In genomic region chrX:45011597-45011996, GRCh38 we compare ENCODE assay signal across 24 cellular contexts.
DNase-seq lines count a peak whose midpoint lies in the region; ATAC-seq, FAIRE-seq and TF ChIP-seq lines count a peak whose summit lies in the region.
"Had no signal": no experiment of that assay in that cellular context is flagged by ENCODE, and none has a peak within 500 bp of the region (broad histone marks: within the 10 kb centered on the region; RNA-seq: fewer than 3 reads in every experiment).

No MANE protein-coding gene starts in this region.

- H3K27ac ChIP-seq in A549: peak overlapping the region; percentile 8 to 61; a peak in 3 of 6 replicates
- H3K27ac ChIP-seq in GM23248: peak overlapping the region; percentile 43
- peak overlapping the region; percentile 42 for H3K27ac ChIP-seq in astrocyte (ENCODE audit: low read depth, low read length)
- no peak overlapping the region for H3K27ac ChIP-seq in pancreas
- H3K27ac ChIP-seq: 22Rv1; BLaER1 treated with 17β-estradiol and CSF1 and Interleukin-3, amounts not matched to agents 10 nM and 100 nM; HL-60 had no signal

- ATAC-seq in A549: no peak
- ATAC-seq in pancreas: no peak
- no peak for ATAC-seq in HG02885 (IDR thresholded peaks at IDR 0.05; ENCODE audit: poor library complexity, unreplicated experiment)
- ATAC-seq in GM18907 (IDR thresholded peaks at IDR 0.05; ENCODE audit: unreplicated experiment): no peak
- ATAC-seq: CD8-positive, alpha-beta T cell had no signal

- in situ Hi-C loops in GM23248 (cut with MboI): no loop called here

- H3K27me3 Mint-ChIP-seq in astrocyte (ENCODE audit: low read depth, unreplicated experiment): no peaks in the 10 kb centered on the region
- H3K27me3 Mint-ChIP-seq: B cell had no signal

- no peak overlapping the region for H3K4me3 ChIP-seq in A549
- no peak overlapping the region for H3K4me3 ChIP-seq in GM23248
- no peak overlapping the region for H3K4me3 ChIP-seq in astrocyte (ENCODE audit: insufficient read depth, low read depth, low read length)
- no peak overlapping the region for H3K4me3 ChIP-seq in pancreas
- H3K4me3 ChIP-seq: BLaER1 treated with 17β-estradiol and CSF1 and Interleukin-3, amounts not matched to agents 10 nM and 100 nM; HAP-1 had no signal

- H3K9me3 ChIP-seq in A549: no peaks in the 10 kb centered on the region
- no peaks in the 10 kb centered on the region for H3K9me3 ChIP-seq in GM23248 (ENCODE audit: low read depth)
- no peaks in the 10 kb centered on the region for H3K9me3 ChIP-seq in astrocyte (ENCODE audit: insufficient read depth, low read depth, low read length)
- no peaks in the 10 kb centered on the region for H3K9me3 ChIP-seq in pancreas
- H3K9me3 ChIP-seq: HAP-1 had no signal

- no peaks in the 10 kb centered on the region for H3K27me3 ChIP-seq in GM23248 (replicated peaks; ENCODE audit: insufficient read depth)
- H3K27me3 ChIP-seq in astrocyte (ENCODE audit: insufficient read depth, low read length): no peaks in the 10 kb centered on the region
- H3K27me3 ChIP-seq in pancreas: no peaks in the 10 kb centered on the region
- H3K27me3 ChIP-seq: BLaER1 treated with 17β-estradiol and CSF1 and Interleukin-3, amounts not matched to agents 10 nM and 100 nM had no signal

- no peaks in the 10 kb centered on the region for H4K20me1 ChIP-seq in GM23248 (ENCODE audit: insufficient read depth)
- peaks cover 10% of the 10 kb centered on the region for H4K20me1 ChIP-seq in astrocyte (ENCODE audit: insufficient read depth, low read length)

- peaks cover under 1% of the 10 kb centered on the region for H3K9me3 Mint-ChIP-seq in astrocyte (ENCODE audit: unreplicated experiment)
- H3K9me3 Mint-ChIP-seq: CD8-positive, alpha-beta T cell; HFFc6 had no signal

- H3K4me2 ChIP-seq in A549 (peak overlapping the region; percentile 54), GM23248 (ENCODE audit: unreplicated experiment) (no peak overlapping the region), astrocyte (ENCODE audit: low read length) (no peak overlapping the region)
- H3K4me2 ChIP-seq: BLaER1 treated with 17β-estradiol and CSF1 and Interleukin-3, amounts not matched to agents 10 nM and 100 nM had no signal

- WGBS in A549 (ENCODE audit: missing lambda C conversion rate): 89% methylated on average over 1 of the region's 1 CpG
- WGBS in GM23248 (ENCODE audit: low coverage in 1 of 2, low lambda C conversion rate in 2 of 2, missing lambda C conversion rate in 2 of 2), 2 experiments: 90 to 100% methylated on average over 1 of the region's 1 CpG
- WGBS in pancreas, 2 donors: 96 to 100% methylated on average over 1 of the region's 1 CpG

- H3K79me2 ChIP-seq in GM23248 (ENCODE audit: insufficient read depth): peaks cover 87% of the 10 kb centered on the region
- H3K79me2 ChIP-seq in astrocyte (ENCODE audit: insufficient read depth, low read length): peaks cover 39% of the 10 kb centered on the region

- POLR2A ChIA-PET in A549 (lab: Yijun Ruan, JAX): no interaction called here

- DNase-seq in A549 (ENCODE audit: low read depth in 1 of 2, low spot score in 1 of 2): no peak
- DNase-seq in GM23248: no peak
- no peak for DNase-seq in astrocyte (ENCODE audit: low read depth)
- DNase-seq in pancreas: no peak
- DNase-seq in H4 (ENCODE audit: low spot score): no peak
- DNase-seq in HuH-7 (ENCODE audit: low spot score): no peak
- DNase-seq: CD8-positive, alpha-beta T cell; COR-L47; DMS 273 treated with DMSO at 0.1 percent for 48 hours; DMS53; DND-41; Karpas-422; KBM-7 had no signal

- no peak overlapping the region for H3K4me3 Mint-ChIP-seq in astrocyte (ENCODE audit: unreplicated experiment)
- H3K4me3 Mint-ChIP-seq: B cell; CD8-positive, alpha-beta T cell had no signal

- no peak for TF ChIP-seq POLR2A in A549 (IDR thresholded peaks at IDR 0.05; ENCODE audit: low read length)

- peaks cover 46% of the 10 kb centered on the region for H3K4me1 ChIP-seq in A549
- peaks cover 29% of the 10 kb centered on the region for H3K4me1 ChIP-seq in GM23248 (ENCODE audit: insufficient read depth)
- peaks cover 5% of the 10 kb centered on the region for H3K4me1 ChIP-seq in astrocyte (ENCODE audit: insufficient read depth, low read length)
- peaks cover 0 to 5% (median 4%) of the 10 kb centered on the region in 3 donors for H3K4me1 ChIP-seq in pancreas

- intact Hi-C loops in pancreas (cut with DNase I): no loop called here

- no peak overlapping the region for H3K27ac Mint-ChIP-seq in astrocyte (ENCODE audit: unreplicated experiment)
- H3K27ac Mint-ChIP-seq: B cell; CD8-positive, alpha-beta T cell had no signal

- H2AFZ ChIP-seq in GM23248 (no peak overlapping the region), astrocyte (ENCODE audit: low read depth, low read length) (no peak overlapping the region)

- no peaks in the 10 kb centered on the region for H3K36me3 ChIP-seq in GM23248 (ENCODE audit: low read depth)
- H3K36me3 ChIP-seq in astrocyte (ENCODE audit: insufficient read depth, low read length): no peaks in the 10 kb centered on the region
- H3K36me3 ChIP-seq in pancreas: no peaks in the 10 kb centered on the region

- TF ChIP-seq CTCF in A549 (IDR thresholded peaks at IDR 0.05): no peak
- TF ChIP-seq CTCF in astrocyte (IDR thresholded peaks at IDR 0.05; ENCODE audit: insufficient read depth, low read depth, low read length): no peak
- no peak for TF ChIP-seq CTCF in pancreas (IDR thresholded peaks at IDR 0.05)

- H3K36me3 Mint-ChIP-seq in astrocyte (ENCODE audit: low read depth, unreplicated experiment): peaks cover under 1% of the 10 kb centered on the region

- H3K9me2 ChIP-seq in GM23248 (ENCODE audit: insufficient read depth): no peaks in the 10 kb centered on the region

- H3K4me1 Mint-ChIP-seq in astrocyte (ENCODE audit: low read depth, unreplicated experiment): peaks cover 16% of the 10 kb centered on the region

- H3F3A ChIP-seq in GM23248 (ENCODE audit: insufficient read depth): peaks cover 15% of the 10 kb centered on the region; the same call in 1 of the 2 replicates

- TF ChIP-seq RAD21 in A549 (conservative IDR thresholded peaks at IDR 0.05 in 1 of 2, IDR thresholded peaks at IDR 0.05 in 1 of 2): no peak

- CTCF ChIA-PET in A549 (lab: Yijun Ruan, JAX): interaction anchor here (0.7 kb wide), 1 partner anchor 549 kb away, joined by 3 read pairs; no protein-coding TSS in a partner anchor

- FAIRE-seq in A549 (lab: Jason Lieb, UNC): peak; percentile 68
- no peak for FAIRE-seq in astrocyte (lab: Jason Lieb, UNC)
- FAIRE-seq in pancreas (lab: Jason Lieb, UNC): peak; percentile 78
- FAIRE-seq: GM12892, GM18507, H1 had no signal

- TF ChIP-seq EP300 in A549 (IDR thresholded peaks at IDR 0.05): no peak

- H3K9ac ChIP-seq in GM23248 (no peak overlapping the region), astrocyte (ENCODE audit: low read length) (no peak overlapping the region)
- H3K9ac ChIP-seq: BLaER1 treated with 17β-estradiol and CSF1 and Interleukin-3, amounts not matched to agents 10 nM and 100 nM had no signal

TF ChIP-seq in A549, 52 proteins besides CTCF, POLR2A, EP300 and RAD21:
- TF ChIP-seq ZC3H11A (IDR thresholded peaks at IDR 0.05) (peak; percentile 76), ELK1 (IDR thresholded peaks at IDR 0.05; ENCODE audit: low read depth, low read length) (no peak)
TF ChIP-seq in A549: peak in this region for 1.

Comparison
In these comparisons a context has a peak if more than half of its experiments do, and no peak if none do; other contexts are left out.
1. H3K27ac ChIP-seq: peak in A549 (2 of 2), GM23248 (single experiment) and astrocyte (single experiment); none in pancreas (0 of 4).